In genomic region chr17:42251115-42251514, GRCh38 we compare ENCODE assay signal across 1 cellular context.
TF ChIP-seq lines count a peak whose summit lies in the region.

No MANE protein-coding gene starts in this region.

TF ChIP-seq in H1, 55 proteins besides CTCF, POLR2A, EP300 and RAD21:
- TF ChIP-seq TEAD4 (IDR thresholded peaks at IDR 0.05; ENCODE audit: low read depth, low read length), result no peak
- TF ChIP-seq MAFK (IDR thresholded peaks at IDR 0.05; ENCODE audit: low read depth, low read length), result no peak
- TF ChIP-seq ASH2L (IDR thresholded peaks at IDR 0.05; ENCODE audit: low read length), result no peak
- no peak for TF ChIP-seq CHD7 (IDR thresholded peaks at IDR 0.05; ENCODE audit: insufficient replicate concordance, low read length)
- no peak for TF ChIP-seq YY1 (IDR thresholded peaks at IDR 0.05; ENCODE audit: low read depth, low read length)
- TF ChIP-seq JUN (IDR thresholded peaks at IDR 0.05; ENCODE audit: low read depth, low read length), result no peak
- no peak for TF ChIP-seq CBX5 (IDR thresholded peaks at IDR 0.05; ENCODE audit: low read depth, low read length)
- no peak for TF ChIP-seq TBP (IDR thresholded peaks at IDR 0.05; ENCODE audit: low read depth, low read length)
- TF ChIP-seq E2F6 (IDR thresholded peaks at IDR 0.05), result no peak
- no peak for TF ChIP-seq SP4 (IDR thresholded peaks at IDR 0.05; ENCODE audit: low read length)
- no peak for TF ChIP-seq ATF2 (IDR thresholded peaks at IDR 0.05; ENCODE audit: low read length)
- no peak for TF ChIP-seq SIN3A (conservative IDR thresholded peaks at IDR 0.05 in 1 of 2, IDR thresholded peaks at IDR 0.05 in 1 of 2; ENCODE audit: low read depth in 1 of 2, low read length in 2 of 2)
- TF ChIP-seq, protein P1, sequence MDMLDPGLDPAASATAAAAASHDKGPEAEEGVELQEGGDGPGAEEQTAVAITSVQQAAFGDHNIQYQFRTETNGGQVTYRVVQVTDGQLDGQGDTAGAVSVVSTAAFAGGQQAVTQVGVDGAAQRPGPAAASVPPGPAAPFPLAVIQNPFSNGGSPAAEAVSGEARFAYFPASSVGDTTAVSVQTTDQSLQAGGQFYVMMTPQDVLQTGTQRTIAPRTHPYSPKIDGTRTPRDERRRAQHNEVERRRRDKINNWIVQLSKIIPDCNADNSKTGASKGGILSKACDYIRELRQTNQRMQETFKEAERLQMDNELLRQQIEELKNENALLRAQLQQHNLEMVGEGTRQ (IDR thresholded peaks at IDR 0.05; ENCODE audit: low read length), result no peak
- no peak for TF ChIP-seq CEBPB (IDR thresholded peaks at IDR 0.05; ENCODE audit: low read depth, low read length)
- no peak for TF ChIP-seq MAX (IDR thresholded peaks at IDR 0.05)
- no peak for TF ChIP-seq TCF12 (IDR thresholded peaks at IDR 0.05; ENCODE audit: low read depth, low read length)
- TF ChIP-seq RBBP5 (IDR thresholded peaks at IDR 0.05; ENCODE audit: borderline replicate concordance, low read depth, low read length), result no peak
- no peak for TF ChIP-seq NRF1 (IDR thresholded peaks at IDR 0.05; ENCODE audit: low read depth, low read length)
- TF ChIP-seq KDM1A (IDR thresholded peaks at IDR 0.05; ENCODE audit: borderline replicate concordance, low read length), result no peak
